Comparison of ENCODE assay signal across 22 cellular contexts in the genomic region with DNA sequence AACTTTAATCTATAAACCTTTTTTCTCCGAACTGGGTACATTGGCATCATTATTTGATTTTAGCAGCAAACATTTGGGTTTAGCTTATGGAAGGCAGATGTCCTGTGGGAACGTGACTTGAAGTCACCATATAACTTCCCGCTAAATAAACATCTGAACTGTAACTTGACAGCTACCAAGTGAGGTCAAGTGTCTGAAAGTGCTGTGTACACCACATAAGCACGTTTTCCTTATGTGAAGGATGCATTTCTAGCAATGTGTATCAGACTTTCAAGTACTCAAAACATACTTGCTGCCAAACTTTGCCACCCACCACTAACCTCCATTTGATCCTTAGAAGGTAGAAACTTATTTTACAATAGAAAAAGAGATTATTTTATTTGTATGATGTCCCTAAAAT. TPM values are rescaled to one million over a fixed set of nuclear protein-coding genes. Genes with fewer than 3 reads are reported as not detected.
"Had no signal": no experiment of that assay in that cellular context is flagged by ENCODE, and none has a peak within 500 bp of the region (broad histone marks: within the 10 kb centered on the region; RNA-seq: fewer than 3 reads in every experiment).

No MANE protein-coding gene starts in this region.

- H3K4me3 Mint-ChIP-seq: dendritic cell treated with granulocyte-macrophage colony-stimulating factor and Interleukin-4, amounts not matched to agents 40 ng/mL and 50 ng/mL, for 4 days; effector memory CD8-positive, alpha-beta T cell; immature natural killer cell; naive thymus-derived CD8-positive, alpha-beta T cell; stimulated activated naive B cell treated with anti-CD40 and anti-IgM and Interleukin-4, amounts not matched to agents 10 μg/mL and 1 μg/mL and 100 μg/mL, for 72 hours; stimulated activated naive CD8-positive, alpha-beta T cell treated with anti-CD3 and anti-CD28 coated beads, Interleukin-15, amount 100 ng/mL, for 72 hours had no signal

- H3K9me3 Mint-ChIP-seq: dendritic cell treated with granulocyte-macrophage colony-stimulating factor and Interleukin-4, amounts not matched to agents 40 ng/mL and 50 ng/mL, for 4 days; effector memory CD8-positive, alpha-beta T cell; immature natural killer cell; naive thymus-derived CD8-positive, alpha-beta T cell; stimulated activated naive B cell treated with anti-CD40 and anti-IgM and Interleukin-4, amounts not matched to agents 10 μg/mL and 1 μg/mL and 100 μg/mL, for 72 hours; stimulated activated naive CD8-positive, alpha-beta T cell treated with anti-CD3 and anti-CD28 coated beads, Interleukin-15, amount 100 ng/mL, for 72 hours had no signal

- H3K27ac Mint-ChIP-seq: dendritic cell treated with granulocyte-macrophage colony-stimulating factor and Interleukin-4, amounts not matched to agents 40 ng/mL and 50 ng/mL, for 4 days; effector memory CD8-positive, alpha-beta T cell; immature natural killer cell; naive thymus-derived CD8-positive, alpha-beta T cell; stimulated activated naive B cell treated with anti-CD40 and anti-IgM and Interleukin-4, amounts not matched to agents 10 μg/mL and 1 μg/mL and 100 μg/mL, for 72 hours had no signal

- H3K27me3 ChIP-seq: esophagus squamous epithelium, gastroesophageal sphincter, right atrium auricular region, sigmoid colon, testis, tibial nerve had no signal

- DNase-seq: effector memory CD8-positive, alpha-beta T cell; esophagus squamous epithelium; glutamatergic neuron; immature natural killer cell; left cardiac atrium; mammary epithelial cell; mucosa of descending colon; naive thymus-derived CD8-positive, alpha-beta T cell; sigmoid colon; stimulated activated CD4-positive, alpha-beta T cell treated with anti-CD3 and anti-CD28 coated beads, Interleukin-2, amount 100 ng/mL, for 24 hours; stimulated activated CD4-positive, alpha-beta T cell treated with anti-CD3 and anti-CD28 coated beads, Interleukin-4, amount 100 ng/mL, for 4 hours; stimulated activated naive B cell treated with anti-CD40 and anti-IgM and Interleukin-4, amounts not matched to agents 10 μg/mL and 1 μg/mL and 100 μg/mL, for 72 hours; stimulated activated naive CD8-positive, alpha-beta T cell treated with anti-CD3 and anti-CD28 coated beads, Interleukin-15, amount 100 ng/mL, for 72 hours; testis had no signal

- H3K4me1 ChIP-seq: esophagus squamous epithelium, gastroesophageal sphincter, sigmoid colon, testis, tibial nerve had no signal

- H3K4me1 Mint-ChIP-seq: immature natural killer cell; naive thymus-derived CD8-positive, alpha-beta T cell; stimulated activated naive B cell treated with anti-CD40 and anti-IgM and Interleukin-4, amounts not matched to agents 10 μg/mL and 1 μg/mL and 100 μg/mL, for 72 hours; stimulated activated naive CD8-positive, alpha-beta T cell treated with anti-CD3 and anti-CD28 coated beads, Interleukin-15, amount 100 ng/mL, for 72 hours had no signal

- H3K36me3 Mint-ChIP-seq: immature natural killer cell; naive thymus-derived CD8-positive, alpha-beta T cell; stimulated activated naive B cell treated with anti-CD40 and anti-IgM and Interleukin-4, amounts not matched to agents 10 μg/mL and 1 μg/mL and 100 μg/mL, for 72 hours had no signal

- H3K9me3 ChIP-seq: esophagus squamous epithelium, gastroesophageal sphincter, mucosa of descending colon, right atrium auricular region, sigmoid colon, testis, tibial nerve had no signal

- H3K27me3 Mint-ChIP-seq: dendritic cell treated with granulocyte-macrophage colony-stimulating factor and Interleukin-4, amounts not matched to agents 40 ng/mL and 50 ng/mL, for 4 days had no signal

- H3K4me3 ChIP-seq: esophagus squamous epithelium, gastroesophageal sphincter, mucosa of descending colon, right atrium auricular region, sigmoid colon, skin epidermis, testis, tibial nerve had no signal

- FAIRE-seq: colon, keratinocyte had no signal

- H3K36me3 ChIP-seq: esophagus squamous epithelium, gastroesophageal sphincter, right atrium auricular region, sigmoid colon, tibial nerve had no signal

- H3K27ac ChIP-seq: epithelial cell of prostate, esophagus squamous epithelium, gastroesophageal sphincter, right atrium auricular region, sigmoid colon, skin epidermis, testis, tibial nerve had no signal

RNA-seq across cellular contexts. Expression of a gene that starts 35.7 kb away (rescaled TPM):
- total RNA-seq: naive thymus-derived CD8-positive, alpha-beta T cell had no signal
- polyA plus RNA-seq: naive thymus-derived CD8-positive, alpha-beta T cell had no signal
